15 cellular contexts compared by ENCODE assay signal in the genomic region with DNA sequence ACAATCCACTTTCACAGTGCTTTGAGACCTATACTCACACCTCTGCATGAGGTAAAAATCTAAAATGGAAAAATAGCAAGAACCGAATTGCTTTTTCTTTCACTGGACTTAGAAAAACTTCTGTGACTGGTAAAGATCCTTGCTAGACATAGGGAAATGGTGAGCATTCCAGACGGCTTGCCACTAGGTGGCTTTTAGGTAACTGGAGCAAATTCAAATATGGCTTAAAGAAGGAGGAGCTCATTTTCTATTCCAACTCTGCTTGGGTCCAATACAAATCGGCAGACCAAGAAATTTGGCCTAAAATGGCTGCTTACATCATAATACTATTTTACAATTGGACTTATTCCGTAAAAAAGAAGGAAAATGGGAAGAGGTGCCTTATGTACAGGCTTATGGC.
DNase-seq lines count a peak whose midpoint lies in the region; ATAC-seq and TF ChIP-seq lines count a peak whose summit lies in the region.
"Had no signal": no experiment of that assay in that cellular context is flagged by ENCODE, and none has a peak within 500 bp of the region (broad histone marks: within the 10 kb centered on the region; RNA-seq: fewer than 3 reads in every experiment).

No MANE protein-coding gene starts in this region.

- no peaks in the 10 kb centered on the region for H3K36me3 Mint-ChIP-seq in activated T-helper 17 cell treated with anti-CD3 and anti-CD28 coated beads, Interleukin-2, amount 50 U/mL, for 72 hours (ENCODE audit: low read depth)
- H3K36me3 Mint-ChIP-seq: activated CD4-positive, alpha-beta memory T cell treated with anti-CD3 and anti-CD28 coated beads for 36 hours; activated naive CD8-positive, alpha-beta T cell had no signal

- H3K27me3 Mint-ChIP-seq in activated T-helper 17 cell treated with anti-CD3 and anti-CD28 coated beads, Interleukin-2, amount 50 U/mL, for 72 hours, result no peaks in the 10 kb centered on the region
- H3K27me3 Mint-ChIP-seq: activated CD4-positive, alpha-beta memory T cell treated with anti-CD3 and anti-CD28 coated beads for 36 hours; activated naive CD8-positive, alpha-beta T cell had no signal

- no peak for ATAC-seq in activated T-helper 17 cell treated with anti-CD3 and anti-CD28 coated beads, Interleukin-2, amount 50 U/mL, for 72 hours (replicated peaks)

- TF ChIP-seq EP300 in Ishikawa (IDR thresholded peaks at IDR 0.05; ENCODE audit: borderline replicate concordance) (no peak), tibial nerve (IDR thresholded peaks at IDR 0.05) (no peak)

- H3K4me1 Mint-ChIP-seq in activated T-helper 17 cell treated with anti-CD3 and anti-CD28 coated beads, Interleukin-2, amount 50 U/mL, for 72 hours, result peaks cover 3% of the 10 kb centered on the region

- H3K27ac Mint-ChIP-seq in activated T-helper 17 cell treated with anti-CD3 and anti-CD28 coated beads, Interleukin-2, amount 50 U/mL, for 72 hours, result no peak overlapping the region
- H3K27ac Mint-ChIP-seq: activated CD4-positive, alpha-beta memory T cell treated with anti-CD3 and anti-CD28 coated beads for 36 hours; activated naive CD8-positive, alpha-beta T cell had no signal

- 84 to 87% methylated on average over 4 of the region's 4 CpGs for WGBS in tibial nerve, 2 donors

- H3K4me3 Mint-ChIP-seq in activated T-helper 17 cell treated with anti-CD3 and anti-CD28 coated beads, Interleukin-2, amount 50 U/mL, for 72 hours, result peak overlapping the region; percentile 45
- H3K4me3 Mint-ChIP-seq: activated CD4-positive, alpha-beta memory T cell treated with anti-CD3 and anti-CD28 coated beads for 36 hours; activated naive CD8-positive, alpha-beta T cell had no signal

- no peak overlapping the region for H3K4me3 ChIP-seq in tibial nerve
- H3K4me3 ChIP-seq: HAP-1, uterus had no signal

- H3K36me3 ChIP-seq in tibial nerve, result no peaks in the 10 kb centered on the region
- H3K36me3 ChIP-seq: HAP-1, uterus had no signal

- H3K27ac ChIP-seq in tibial nerve, result no peak overlapping the region
- H3K27ac ChIP-seq: uterus had no signal

- no peaks in the 10 kb centered on the region for H3K9me3 ChIP-seq in tibial nerve
- H3K9me3 ChIP-seq: uterus had no signal

- peaks cover 4% of the 10 kb centered on the region for H3K9me3 Mint-ChIP-seq in activated T-helper 17 cell treated with anti-CD3 and anti-CD28 coated beads, Interleukin-2, amount 50 U/mL, for 72 hours

- TF ChIP-seq POLR2A in tibial nerve (IDR thresholded peaks at IDR 0.05), result no peak

- no peaks in the 10 kb centered on the region for H3K4me1 ChIP-seq in tibial nerve
- H3K4me1 ChIP-seq: HAP-1, uterus had no signal

- TF ChIP-seq RAD21 in Ishikawa (IDR thresholded peaks at IDR 0.05; ENCODE audit: low read depth), result peak; percentile 10; the same call in 1 of the 2 replicates

- TF ChIP-seq CTCF in tibial nerve (IDR thresholded peaks at IDR 0.05), result no peak

- DNase-seq in Daoy (ENCODE audit: low read depth) (peak; percentile 14), iris pigment epithelial cell (ENCODE audit: low read depth) (peak; percentile 3), COLO668 (lab: John Stamatoyannopoulos, UW; ENCODE audit: unreplicated experiment) (no peak), tibial nerve (ENCODE audit: low spot score in 2 of 2) (no peak), NCI-H2107 (lab: John Stamatoyannopoulos, UW) (no peak), occipital lobe (lab: John Stamatoyannopoulos, UW) (no peak)
- DNase-seq: activated CD4-positive, alpha-beta memory T cell treated with anti-CD3 and anti-CD28 coated beads for 36 hours; DND-41; NCI-H1436 treated with DMSO at 0.1 percent for 48 hours; SHP77 treated with DMSO at 0.1 percent for 48 hours; uterus had no signal

- H3K27me3 ChIP-seq in tibial nerve, result no peaks in the 10 kb centered on the region
- H3K27me3 ChIP-seq: uterus had no signal

TF ChIP-seq in Ishikawa, 13 proteins besides CTCF, POLR2A, EP300 and RAD21:
- TF ChIP-seq, protein P1, sequence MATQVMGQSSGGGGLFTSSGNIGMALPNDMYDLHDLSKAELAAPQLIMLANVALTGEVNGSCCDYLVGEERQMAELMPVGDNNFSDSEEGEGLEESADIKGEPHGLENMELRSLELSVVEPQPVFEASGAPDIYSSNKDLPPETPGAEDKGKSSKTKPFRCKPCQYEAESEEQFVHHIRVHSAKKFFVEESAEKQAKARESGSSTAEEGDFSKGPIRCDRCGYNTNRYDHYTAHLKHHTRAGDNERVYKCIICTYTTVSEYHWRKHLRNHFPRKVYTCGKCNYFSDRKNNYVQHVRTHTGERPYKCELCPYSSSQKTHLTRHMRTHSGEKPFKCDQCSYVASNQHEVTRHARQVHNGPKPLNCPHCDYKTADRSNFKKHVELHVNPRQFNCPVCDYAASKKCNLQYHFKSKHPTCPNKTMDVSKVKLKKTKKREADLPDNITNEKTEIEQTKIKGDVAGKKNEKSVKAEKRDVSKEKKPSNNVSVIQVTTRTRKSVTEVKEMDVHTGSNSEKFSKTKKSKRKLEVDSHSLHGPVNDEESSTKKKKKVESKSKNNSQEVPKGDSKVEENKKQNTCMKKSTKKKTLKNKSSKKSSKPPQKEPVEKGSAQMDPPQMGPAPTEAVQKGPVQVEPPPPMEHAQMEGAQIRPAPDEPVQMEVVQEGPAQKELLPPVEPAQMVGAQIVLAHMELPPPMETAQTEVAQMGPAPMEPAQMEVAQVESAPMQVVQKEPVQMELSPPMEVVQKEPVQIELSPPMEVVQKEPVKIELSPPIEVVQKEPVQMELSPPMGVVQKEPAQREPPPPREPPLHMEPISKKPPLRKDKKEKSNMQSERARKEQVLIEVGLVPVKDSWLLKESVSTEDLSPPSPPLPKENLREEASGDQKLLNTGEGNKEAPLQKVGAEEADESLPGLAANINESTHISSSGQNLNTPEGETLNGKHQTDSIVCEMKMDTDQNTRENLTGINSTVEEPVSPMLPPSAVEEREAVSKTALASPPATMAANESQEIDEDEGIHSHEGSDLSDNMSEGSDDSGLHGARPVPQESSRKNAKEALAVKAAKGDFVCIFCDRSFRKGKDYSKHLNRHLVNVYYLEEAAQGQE (IDR thresholded peaks at IDR 0.05; ENCODE audit: low read depth), result no peak
- TF ChIP-seq, protein P2, sequence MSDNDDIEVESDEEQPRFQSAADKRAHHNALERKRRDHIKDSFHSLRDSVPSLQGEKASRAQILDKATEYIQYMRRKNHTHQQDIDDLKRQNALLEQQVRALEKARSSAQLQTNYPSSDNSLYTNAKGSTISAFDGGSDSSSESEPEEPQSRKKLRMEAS (IDR thresholded peaks at IDR 0.05), result no peak
TF ChIP-seq in Ishikawa: peak in this region for 0.

Comparison
In these comparisons a context has a peak if more than half of its experiments do, and no peak if none do; other contexts are left out.
1. DNase-seq: peak in Daoy (single experiment) and iris pigment epithelial cell (single experiment); none in COLO668 (single experiment), tibial nerve (0 of 2), NCI-H2107 (single experiment) and occipital lobe (single experiment).